In the genomic region with DNA sequence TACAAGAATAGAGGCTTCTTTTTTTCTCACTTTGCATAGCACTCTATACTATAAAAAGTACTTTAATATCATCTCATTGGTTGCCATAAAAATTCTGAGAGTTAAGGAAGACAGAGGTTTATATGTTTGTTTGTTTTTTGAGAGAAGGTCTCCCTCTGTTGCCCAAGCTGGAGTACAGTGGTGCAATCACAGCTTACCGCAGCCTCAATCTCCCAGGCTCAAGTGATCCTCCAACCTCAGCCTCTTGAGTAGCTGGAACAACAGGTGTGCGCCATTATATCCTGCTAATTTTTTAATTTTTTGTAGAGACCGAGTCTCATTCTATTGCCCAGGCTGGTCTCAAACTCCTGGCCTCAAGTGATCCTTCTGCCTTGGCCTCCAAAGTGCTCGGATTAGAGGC, we compare ENCODE assay signal across 1 cellular context.
TF ChIP-seq lines count a peak whose summit lies in the region.

No MANE protein-coding gene starts in this region.

TF ChIP-seq in H1, 55 proteins besides CTCF, POLR2A, EP300 and RAD21:
- TF ChIP-seq NRF1 (IDR thresholded peaks at IDR 0.05; ENCODE audit: low read depth, low read length): no peak
- TF ChIP-seq BACH1 (IDR thresholded peaks at IDR 0.05; ENCODE audit: low read length): no peak
- 0 out of 2 replicates have a peak, but pooled peaks have one; percentile 7 for TF ChIP-seq CEBPB (IDR thresholded peaks at IDR 0.05; ENCODE audit: low read depth, low read length)
- TF ChIP-seq TAF1 (IDR thresholded peaks at IDR 0.05; ENCODE audit: low read depth, low read length): no peak
- no peak for TF ChIP-seq CTBP2 (IDR thresholded peaks at IDR 0.05; ENCODE audit: borderline replicate concordance, insufficient read depth, insufficient read length, low read length)
TF ChIP-seq in H1: peak in this region for 1.
